Comparison of ENCODE assay signal across 13 cellular contexts in the genomic region with DNA sequence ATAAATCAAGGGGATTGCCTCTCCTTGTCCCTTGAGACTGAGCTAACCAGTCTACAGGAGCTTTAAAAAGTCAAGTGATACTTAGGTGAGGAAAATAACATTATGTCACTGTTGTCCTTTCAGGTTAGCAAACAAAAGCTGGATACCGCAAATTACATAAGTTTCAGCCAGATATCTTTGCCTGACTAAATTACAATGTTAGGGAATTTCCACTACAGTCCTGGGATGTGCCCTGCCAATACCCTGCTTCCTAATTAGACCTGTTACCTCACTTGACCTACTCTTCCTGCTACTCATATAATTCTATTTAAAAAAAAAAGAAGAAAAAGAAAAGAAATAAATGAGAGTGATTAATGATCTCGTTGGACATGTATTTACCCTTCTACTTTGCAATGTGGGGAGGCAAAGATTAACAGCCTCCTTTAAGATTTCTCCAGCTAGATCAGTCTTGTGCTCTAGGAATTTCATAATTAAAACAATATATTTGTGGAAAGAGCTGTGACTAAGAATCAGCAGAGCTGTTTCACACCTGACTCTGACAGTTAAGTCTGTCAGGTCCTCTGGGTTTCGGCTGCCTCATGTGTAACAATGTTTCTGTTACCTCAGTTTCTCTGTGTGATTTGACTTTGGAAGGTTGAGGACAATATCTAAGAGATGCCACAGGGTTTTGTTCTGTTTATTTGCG.
A peak's percentile ranks its signal among the peaks of the same experiment; 100 is the strongest.
DNase-seq lines count a peak whose midpoint lies in the region; ATAC-seq lines count a peak whose summit lies in the region.
"Had no signal": no experiment of that assay in that cellular context is flagged by ENCODE, and none has a peak within 500 bp of the region (broad histone marks: within the 10 kb centered on the region; RNA-seq: fewer than 3 reads in every experiment).

No MANE protein-coding gene starts in this region.

- peak overlapping the region; percentile 71 for H3K27ac ChIP-seq in epithelial cell of prostate
- H3K27ac ChIP-seq: testis had no signal

- DNase-seq in NCI-H69 (lab: John Stamatoyannopoulos, UW) (peak; percentile 74), epithelial cell of prostate (ENCODE audit: low read depth, low spot score) (peak; percentile 93), pulmonary artery endothelial cell (ENCODE audit: low read depth, low spot score) (peak; percentile 65), hypothalamus (lab: John Stamatoyannopoulos, UW) (no peak), anterior cingulate cortex (lab: John Stamatoyannopoulos, UW) (no peak), iPS-NIHi11 (ENCODE audit: low spot score) (no peak)
- DNase-seq: activated CD4-positive, alpha-beta T cell treated with anti-CD3 and anti-CD28 coated beads for 48 hours; activated T-cell treated with anti-CD3 and anti-CD28 coated beads, Interleukin-2, amount 50 U/mL, for 48 hours; CD8-positive, alpha-beta memory T cell; NCI-H1092 treated with DMSO at 0.1 percent for 48 hours; T-cell; testis had no signal

- peak; percentile 26 for ATAC-seq in GM18868 (IDR thresholded peaks at IDR 0.05; ENCODE audit: unreplicated experiment)
- ATAC-seq: T-cell had no signal

Comparison
In these comparisons a context has a peak if more than half of its experiments do, and no peak if none do; other contexts are left out.
1. DNase-seq: peak in NCI-H69 (single experiment), epithelial cell of prostate (single experiment) and pulmonary artery endothelial cell (single experiment); none in hypothalamus (0 of 51), anterior cingulate cortex (0 of 58) and iPS-NIHi11 (single experiment).